ENCODE assay signal across 17 cellular contexts in genomic region chr4:1472911-1473518, GRCh38.
DNase-seq lines count a peak whose midpoint lies in the region; ATAC-seq, FAIRE-seq and TF ChIP-seq lines count a peak whose summit lies in the region.
"Had no signal": no experiment of that assay in that cellular context is flagged by ENCODE, and none has a peak within 500 bp of the region (broad histone marks: within the 10 kb centered on the region; RNA-seq: fewer than 3 reads in every experiment).

No MANE protein-coding gene starts in this region.

- H4K91ac ChIP-seq in neuronal stem cell (ENCODE audit: low read depth, low read length, poor library complexity): no peak overlapping the region

- H3K4me2 ChIP-seq in K562 (ENCODE audit: insufficient read depth, low read length) (no peak overlapping the region), neuronal stem cell (ENCODE audit: insufficient read depth, low read length, poor library complexity, severe bottlenecking) (no peak overlapping the region)

- H3K9me3 ChIP-seq in left ventricle myocardium inferior (replicated peaks) (no peaks in the 10 kb centered on the region), K562 (replicated peaks; ENCODE audit: control insufficient read depth, insufficient read depth, low read depth, low read length) (no peaks in the 10 kb centered on the region), neuronal stem cell (replicated peaks in 1 of 2; ENCODE audit: control insufficient read depth in 2 of 2, insufficient read depth in 1 of 2, low read depth in 1 of 2, low read length in 2 of 2) (peaks cover 0 to 5% of the 10 kb centered on the region in 2 donors)

- no peak overlapping the region for H2AFZ ChIP-seq in K562 (ENCODE audit: low read depth, low read length)
- no peak overlapping the region for H2AFZ ChIP-seq in neuronal stem cell (ENCODE audit: low read length)

- H3K18ac ChIP-seq in neuronal stem cell (ENCODE audit: low read length): peak overlapping the region; percentile 18

- intact Hi-C loops in Right ventricle myocardium inferior (cut with DNase I) (no loop called here), left ventricle myocardium inferior (cut with micrococcal nuclease) (no loop called here), K562 (cut with micrococcal nuclease) (no loop called here)

- H3K9ac ChIP-seq in K562 (ENCODE audit: insufficient read depth in 1 of 2, low read depth in 2 of 2, low read length in 2 of 2) (no peak overlapping the region), neuronal stem cell (ENCODE audit: low read depth, low read length, poor library complexity) (no peak overlapping the region)

- no peak overlapping the region for H3K4me3 Mint-ChIP-seq in activated T-helper 17 cell treated with anti-CD3 and anti-CD28 coated beads, Interleukin-2, amount 50 U/mL, for 72 hours

- H3K79me1 ChIP-seq in neuronal stem cell (ENCODE audit: low read depth, low read length): no peaks in the 10 kb centered on the region

- no peak for FAIRE-seq in K562 (lab: Jason Lieb, UNC)

- no peak overlapping the region for H2BK12ac ChIP-seq in neuronal stem cell (ENCODE audit: low read length)

- H2BK120ac ChIP-seq in neuronal stem cell (ENCODE audit: low read depth, low read length): no peak overlapping the region

- no peaks in the 10 kb centered on the region for H3K79me2 ChIP-seq in K562 (ENCODE audit: control insufficient read depth, insufficient read depth, low read length)

- TF ChIP-seq POLR2A in K562 (conservative IDR thresholded peaks at IDR 0.05): no peak

- CTCF ChIA-PET in K562 (lab: Yijun Ruan, JAX; ENCODE audit: low intra/inter-chr PET ratio): no interaction called here

- 16% methylated on average over 8 of the region's 9 CpGs for WGBS in K562 (ENCODE audit: insufficient coverage, low coverage, missing lambda C conversion rate)
- WGBS in neuronal stem cell (ENCODE audit: extremely low coverage in 2 of 2, insufficient read length in 2 of 2, insufficient replicate concordance in 1 of 2), 2 donors: no CpG with 5 or more reads among the region's 9 CpGs

- no peak overlapping the region for H3K4ac ChIP-seq in neuronal stem cell (ENCODE audit: low read length)

- in situ Hi-C loops in K562 (cut with MboI): no loop called here

- no peaks in the 10 kb centered on the region for H3K9me1 ChIP-seq in K562 (ENCODE audit: control insufficient read depth, insufficient read depth, low read length)

- H3K9me3 Mint-ChIP-seq in activated T-helper 17 cell treated with anti-CD3 and anti-CD28 coated beads, Interleukin-2, amount 50 U/mL, for 72 hours: peaks cover 5% of the 10 kb centered on the region

- H3K27ac ChIP-seq in left ventricle myocardium inferior (replicated peaks) (no peak overlapping the region), K562 (ENCODE audit: extremely low read depth, low read depth, low read length) (no peak overlapping the region), neuronal stem cell (replicated peaks; ENCODE audit: low read length) (no peak overlapping the region)
- H3K27ac ChIP-seq: C4-2B had no signal

- H2AK5ac ChIP-seq in neuronal stem cell (ENCODE audit: low read depth, low read length): no peak overlapping the region

- no peak for TF ChIP-seq CTCF in left ventricle myocardium inferior (IDR thresholded peaks at IDR 0.05; ENCODE audit: borderline replicate concordance)
- no peak for TF ChIP-seq CTCF in K562 (IDR thresholded peaks at IDR 0.05 in 2 of 3, conservative IDR thresholded peaks at IDR 0.05 in 1 of 3; ENCODE audit: insufficient read depth in 2 of 3, low read depth in 1 of 3, low read length in 3 of 3)

- H3K4me1 ChIP-seq in left ventricle myocardium inferior (peaks cover 8% of the 10 kb centered on the region), K562 (replicated peaks in 1 of 2; ENCODE audit: control insufficient read depth in 2 of 2, insufficient read depth in 2 of 2, low read length in 2 of 2) (peaks cover 0 to 15% of the 10 kb centered on the region in 2 experiments; a peak in 2 of 5 replicates), neuronal stem cell (ENCODE audit: control insufficient read depth in 2 of 2, insufficient read depth in 1 of 2, low read depth in 1 of 2, low read length in 2 of 2) (no peaks in the 10 kb centered on the region)

- POLR2A ChIA-PET in K562 (lab: Yijun Ruan, JAX): interaction anchor here (0.6 kb wide), 1 partner anchor 12 kb away, joined by 3 read pairs; no protein-coding TSS in a partner anchor

- no peak for TF ChIP-seq EP300 in K562 (IDR thresholded peaks at IDR 0.05; ENCODE audit: low read length)

- H3K23ac ChIP-seq in neuronal stem cell (ENCODE audit: low read depth, low read length, poor library complexity): no peak overlapping the region

- ATAC-seq in Right ventricle myocardium inferior: no peak
- ATAC-seq in K562: no peak
- no peak for ATAC-seq in activated T-helper 17 cell treated with anti-CD3 and anti-CD28 coated beads, Interleukin-2, amount 50 U/mL, for 72 hours (replicated peaks)

- H4K20me1 ChIP-seq in K562 (replicated peaks; ENCODE audit: control insufficient read depth, insufficient read depth, low read length): no peaks in the 10 kb centered on the region

- H3K4me3 ChIP-seq in left ventricle myocardium inferior (no peak overlapping the region), H7 (ENCODE audit: insufficient read depth, low read depth, low read length) (no peak overlapping the region), K562 (no peak overlapping the region), neuronal stem cell (ENCODE audit: low read length in 2 of 2) (no peak overlapping the region)

- no peak overlapping the region for H3K27ac Mint-ChIP-seq in activated T-helper 17 cell treated with anti-CD3 and anti-CD28 coated beads, Interleukin-2, amount 50 U/mL, for 72 hours

- H2BK5ac ChIP-seq in neuronal stem cell (ENCODE audit: low read length): no peak overlapping the region

- no TSS peak for BruUV-seq in K562 (replicated peaks; lab: Mats Ljungman, UMichigan)

- no peaks in the 10 kb centered on the region for H3K4me1 Mint-ChIP-seq in activated T-helper 17 cell treated with anti-CD3 and anti-CD28 coated beads, Interleukin-2, amount 50 U/mL, for 72 hours

- H3K36me3 ChIP-seq in left ventricle myocardium inferior (no peaks in the 10 kb centered on the region), H7 (replicated peaks; ENCODE audit: control insufficient read depth, insufficient read depth, low read length) (no peaks in the 10 kb centered on the region), K562 (ENCODE audit: control insufficient read depth, insufficient read depth, low read length) (no peaks in the 10 kb centered on the region), neuronal stem cell (replicated peaks in 1 of 2; ENCODE audit: control insufficient read depth in 2 of 2, insufficient read depth in 2 of 2, low read length in 2 of 2) (no peaks in the 10 kb centered on the region)

- no peak overlapping the region for H3K14ac ChIP-seq in neuronal stem cell (ENCODE audit: low read length)

- H3K36me3 Mint-ChIP-seq in activated T-helper 17 cell treated with anti-CD3 and anti-CD28 coated beads, Interleukin-2, amount 50 U/mL, for 72 hours (ENCODE audit: low read depth): no peaks in the 10 kb centered on the region

- DNase-seq in Right ventricle myocardium inferior (ENCODE audit: missing footprints) (peak; percentile 32), left ventricle myocardium inferior (no peak), H7 (peak; percentile 45), K562 (ENCODE audit: extremely low read depth in 1 of 4, low spot score in 3 of 4) (no peak), neuronal stem cell (ENCODE audit: low spot score) (no peak), MV-4-11 (lab: John Stamatoyannopoulos, UW) (no peak)
- DNase-seq: DMS153; EL; GOT3; KG1; NCI-H1436; NCI-H2029; NCI-H2171; NCI-H446; NK-92 treated with Interleukin-12 subunit alpha and Interleukin-12 subunit beta, amount 100 ng/mL, for 24 hours had no signal

- H2BK15ac ChIP-seq in neuronal stem cell (ENCODE audit: low read length): no peak overlapping the region

- no peak overlapping the region for H4K8ac ChIP-seq in neuronal stem cell (ENCODE audit: low read depth, low read length)

- TF ChIP-seq RAD21 in K562 (CRISPR knock-in tag; conservative IDR thresholded peaks at IDR 0.05 in 1 of 2, IDR thresholded peaks at IDR 0.05 in 1 of 2): no peak

- peaks cover 66% of the 10 kb centered on the region for H3K27me3 ChIP-seq in left ventricle myocardium inferior (ENCODE audit: low read depth)
- no peaks in the 10 kb centered on the region for H3K27me3 ChIP-seq in H7 (ENCODE audit: control insufficient read depth, insufficient read depth, low read length)
- peaks cover 0 to 11% of the 10 kb centered on the region in 2 experiments; a peak in 2 of 5 replicates for H3K27me3 ChIP-seq in K562 (ENCODE audit: control insufficient read depth in 2 of 2, insufficient read depth in 2 of 2, low read length in 2 of 2)
- no peaks in the 10 kb centered on the region for H3K27me3 ChIP-seq in neuronal stem cell (ENCODE audit: control insufficient read depth in 3 of 3, insufficient read depth in 3 of 3, low read depth in 1 of 3, low read length in 3 of 3)

- H3K27me3 Mint-ChIP-seq in activated T-helper 17 cell treated with anti-CD3 and anti-CD28 coated beads, Interleukin-2, amount 50 U/mL, for 72 hours: peaks cover 10% of the 10 kb centered on the region

TF ChIP-seq in K562, 482 proteins besides CTCF, POLR2A, EP300 and RAD21:
- no peak for TF ChIP-seq CHD4 (IDR thresholded peaks at IDR 0.05; ENCODE audit: insufficient read depth, insufficient replicate concordance, low read depth, low read length, poor library complexity, severe bottlenecking)
- TF ChIP-seq SMAD4 (CRISPR knock-in tag; conservative IDR thresholded peaks at IDR 0.05): no peak
- peak; percentile 70; the same call in 1 of the 2 replicates for TF ChIP-seq ZNF263 (CRISPR knock-in tag; IDR thresholded peaks at IDR 0.05; ENCODE audit: borderline replicate concordance)

Comparison
In these comparisons a context has a peak if more than half of its experiments do, and no peak if none do; other contexts are left out.
1. DNase-seq: peak in Right ventricle myocardium inferior (single experiment) and H7 (single experiment); none in left ventricle myocardium inferior (single experiment), K562 (0 of 4), neuronal stem cell (single experiment) and MV-4-11 (single experiment).